In genomic region chr3:149214702-149215101, GRCh38 we compare ENCODE assay signal across 19 cellular contexts. TPM values are rescaled to one million over a fixed set of nuclear protein-coding genes. Genes with fewer than 3 reads are reported as not detected.
"Had no signal": no experiment of that assay in that cellular context is flagged by ENCODE, and none has a peak within 500 bp of the region (broad histone marks: within the 10 kb centered on the region; RNA-seq: fewer than 3 reads in every experiment).

No MANE protein-coding gene starts in this region.

- H3K27me3 ChIP-seq: dorsolateral prefrontal cortex, esophagus muscularis mucosa, sigmoid colon, transverse colon had no signal

- DNase-seq: activated CD4-positive, alpha-beta memory T cell treated with anti-CD3 and anti-CD28 coated beads for 36 hours; activated CD4-positive, CD25-positive, alpha-beta regulatory T cell treated with anti-CD3 and anti-CD28 coated beads, Interleukin-2, amount 50 U/mL, for 72 hours; activated gamma-delta T cell treated with Interleukin-2 at 50 U/mL for 16 hours; activated naive CD8-positive, alpha-beta T cell treated with anti-CD3 and anti-CD28 coated beads for 36 hours; activated T-cell treated with anti-CD3 and anti-CD28 coated beads, Interleukin-2, amount 50 U/mL, for 48 hours; dorsolateral prefrontal cortex; glutamatergic neuron; midbrain; naive thymus-derived CD8-positive, alpha-beta T cell; nucleus accumbens; sigmoid colon; stimulated activated CD4-positive, alpha-beta T cell treated with anti-CD3 and anti-CD28 coated beads, Interleukin-12 subunit alpha, Interleukin-12 subunit beta, amount 100 ng/mL, for 4 hours; stimulated activated naive CD4-positive, alpha-beta T cell; substantia nigra; transverse colon had no signal

- H3K4me3 Mint-ChIP-seq: activated CD4-positive, alpha-beta memory T cell treated with anti-CD3 and anti-CD28 coated beads for 36 hours; activated naive CD8-positive, alpha-beta T cell treated with anti-CD3 and anti-CD28 coated beads for 36 hours; naive thymus-derived CD8-positive, alpha-beta T cell had no signal

- H3K36me3 Mint-ChIP-seq: activated CD4-positive, alpha-beta memory T cell treated with anti-CD3 and anti-CD28 coated beads for 36 hours; activated naive CD8-positive, alpha-beta T cell treated with anti-CD3 and anti-CD28 coated beads for 36 hours; naive thymus-derived CD8-positive, alpha-beta T cell had no signal

- FAIRE-seq: endometrium had no signal

- H3K4me1 Mint-ChIP-seq: activated naive CD8-positive, alpha-beta T cell treated with anti-CD3 and anti-CD28 coated beads for 36 hours; naive thymus-derived CD8-positive, alpha-beta T cell had no signal

- H3K27ac Mint-ChIP-seq: activated CD4-positive, alpha-beta memory T cell treated with anti-CD3 and anti-CD28 coated beads for 36 hours; activated naive CD8-positive, alpha-beta T cell treated with anti-CD3 and anti-CD28 coated beads for 36 hours; naive thymus-derived CD8-positive, alpha-beta T cell had no signal

- H3K4me1 ChIP-seq: sigmoid colon had no signal

- ATAC-seq: naive thymus-derived CD8-positive, alpha-beta T cell had no signal

- H3K36me3 ChIP-seq: esophagus muscularis mucosa, sigmoid colon, transverse colon had no signal

- H3K4me3 ChIP-seq: dorsolateral prefrontal cortex, esophagus muscularis mucosa, sigmoid colon, transverse colon had no signal

- H3K9me3 Mint-ChIP-seq: activated CD4-positive, alpha-beta memory T cell treated with anti-CD3 and anti-CD28 coated beads for 36 hours; activated naive CD8-positive, alpha-beta T cell treated with anti-CD3 and anti-CD28 coated beads for 36 hours; naive thymus-derived CD8-positive, alpha-beta T cell had no signal

- H3K9me3 ChIP-seq: esophagus muscularis mucosa, sigmoid colon, transverse colon had no signal

- H3K27ac ChIP-seq: dorsolateral prefrontal cortex, esophagus muscularis mucosa, sigmoid colon, transverse colon had no signal

RNA-seq across cellular contexts. Expression of gene CP, which starts 6.9 kb away (rescaled TPM):
- total RNA-seq: activated CD4-positive, alpha-beta memory T cell treated with anti-CD3 and anti-CD28 coated beads for 36 hours; activated naive CD8-positive, alpha-beta T cell treated with anti-CD3 and anti-CD28 coated beads for 36 hours; chondrocyte; fibroblast of villous mesenchyme; naive thymus-derived CD8-positive, alpha-beta T cell had no signal
